Comparison of ENCODE assay signal across 29 cellular contexts in genomic region chr3:9582332-9582731, GRCh38. TPM values are rescaled to one million over a fixed set of nuclear protein-coding genes. Genes with fewer than 3 reads are reported as not detected.
"Had no signal": no experiment of that assay in that cellular context is flagged by ENCODE, and none has a peak within 500 bp of the region (broad histone marks: within the 10 kb centered on the region; RNA-seq: fewer than 3 reads in every experiment).

No MANE protein-coding gene starts in this region.

- H3K4me3 ChIP-seq: breast epithelium, psoas muscle, sigmoid colon, suprapubic skin, tibial artery, upper lobe of right lung had no signal

- H3K27me3 ChIP-seq: breast epithelium, sigmoid colon, suprapubic skin, tibial artery, upper lobe of right lung had no signal

- H3K4me1 Mint-ChIP-seq: activated CD8-positive, alpha-beta memory T cell treated with anti-CD3 and anti-CD28 coated beads, Interleukin-2, amount 10 ng/mL, durations not matched to agents 7 days and 5 days; naive thymus-derived CD4-positive, alpha-beta T cell; stimulated activated memory B cell treated with anti-CD40 and anti-IgM and Interleukin-4, amounts not matched to agents 10 μg/mL and 1 μg/mL and 100 μg/mL, for 72 hours had no signal

- H3K9ac ChIP-seq: parathyroid adenoma had no signal

- H3K79me2 ChIP-seq: parathyroid adenoma had no signal

- H3K36me3 ChIP-seq: breast epithelium, sigmoid colon, suprapubic skin, tibial artery, upper lobe of right lung had no signal

- H3K36me3 Mint-ChIP-seq: activated CD8-positive, alpha-beta memory T cell treated with anti-CD3 and anti-CD28 coated beads, Interleukin-2, amount 10 ng/mL, durations not matched to agents 7 days and 5 days; naive thymus-derived CD4-positive, alpha-beta T cell had no signal

- H3K9me3 ChIP-seq: suprapubic skin, upper lobe of right lung had no signal

- H3K9me3 Mint-ChIP-seq: activated T-helper 2 cell treated with anti-CD3 and anti-CD28 coated beads, Interferon-gamma antibody, Interleukin-2, Interleukin-4, amounts not matched to agents 10 μg/mL and 5 μg/mL and 100 μg/mL, durations not matched to agents 14 hours and 24 hours and 36 hours had no signal

- DNase-seq: activated CD4-positive, alpha-beta T cell treated with anti-CD3 and anti-CD28 coated beads for 1 hour; activated CD8-positive, alpha-beta memory T cell treated with anti-CD3 and anti-CD28 coated beads, Interleukin-2, amount 10 ng/mL, durations not matched to agents 7 days and 5 days; activated CD8-positive, alpha-beta T cell treated with anti-CD3 and anti-CD28 coated beads, Interleukin-2, amount 10 ng/mL, durations not matched to agents 7 days and 5 days; activated naive CD4-positive, alpha-beta T cell; activated T-cell treated with anti-CD3 and anti-CD28 coated beads, Interleukin-2, amount 50 U/mL, for 48 hours; central memory CD4-positive, alpha-beta T cell; effector CD4-positive, alpha-beta T cell; erythroblast; hippocampal formation; left colon; midbrain; naive thymus-derived CD4-positive, alpha-beta T cell; nucleus accumbens; psoas muscle; sigmoid colon; small intestine; stimulated activated CD4-positive, alpha-beta T cell treated with anti-CD3 and anti-CD28 coated beads, Interleukin-4, amount 100 ng/mL, for 4 hours; stimulated activated CD8-positive, alpha-beta memory T cell treated with anti-CD3 and anti-CD28 coated beads, Interleukin-4, amount 100 ng/mL, for 48 hours; T-helper 2 cell; tibial artery; upper lobe of right lung had no signal

- H3K27ac ChIP-seq: breast epithelium, parathyroid adenoma, psoas muscle, sigmoid colon, suprapubic skin, tibial artery, upper lobe of right lung had no signal

- H3K27me3 Mint-ChIP-seq: stimulated activated memory B cell treated with anti-CD40 and anti-IgM and Interleukin-4, amounts not matched to agents 10 μg/mL and 1 μg/mL and 100 μg/mL, for 72 hours had no signal

- H2AFZ ChIP-seq: parathyroid adenoma had no signal

- H3K4me3 Mint-ChIP-seq: activated CD8-positive, alpha-beta memory T cell treated with anti-CD3 and anti-CD28 coated beads, Interleukin-2, amount 10 ng/mL, durations not matched to agents 7 days and 5 days; activated CD8-positive, alpha-beta T cell treated with anti-CD3 and anti-CD28 coated beads, Interleukin-2, amount 10 ng/mL, durations not matched to agents 7 days and 5 days; dendritic cell treated with granulocyte-macrophage colony-stimulating factor and Interleukin-4, amounts not matched to agents 40 ng/mL and 50 ng/mL, for 4 days; naive thymus-derived CD4-positive, alpha-beta T cell; stimulated activated memory B cell treated with anti-CD40 and anti-IgM and Interleukin-4, amounts not matched to agents 10 μg/mL and 1 μg/mL and 100 μg/mL, for 72 hours had no signal

- H3K27ac Mint-ChIP-seq: activated CD8-positive, alpha-beta memory T cell treated with anti-CD3 and anti-CD28 coated beads, Interleukin-2, amount 10 ng/mL, durations not matched to agents 7 days and 5 days; activated CD8-positive, alpha-beta T cell treated with anti-CD3 and anti-CD28 coated beads, Interleukin-2, amount 10 ng/mL, durations not matched to agents 7 days and 5 days; activated naive CD4-positive, alpha-beta T cell treated with anti-CD3 and anti-CD28 coated beads, Interleukin-2, amount 50 U/mL, for 72 hours; activated T-helper 2 cell treated with anti-CD3 and anti-CD28 coated beads, Interferon-gamma antibody, Interleukin-2, Interleukin-4, amounts not matched to agents 10 μg/mL and 5 μg/mL and 100 μg/mL, durations not matched to agents 14 hours and 24 hours and 36 hours; dendritic cell treated with granulocyte-macrophage colony-stimulating factor and Interleukin-4, amounts not matched to agents 40 ng/mL and 50 ng/mL, for 4 days; naive thymus-derived CD4-positive, alpha-beta T cell; stimulated activated memory B cell treated with anti-CD40 and anti-IgM and Interleukin-4, amounts not matched to agents 10 μg/mL and 1 μg/mL and 100 μg/mL, for 72 hours had no signal

- H3K4me1 ChIP-seq: breast epithelium, parathyroid adenoma, psoas muscle, sigmoid colon, suprapubic skin, tibial artery, upper lobe of right lung had no signal

RNA-seq across cellular contexts. Expression of gene LHFPL4, which starts 28.7 kb away (rescaled TPM):
- total RNA-seq: activated CD8-positive, alpha-beta memory T cell treated with anti-CD3 and anti-CD28 coated beads, Interleukin-2, amount 10 ng/mL, durations not matched to agents 7 days and 5 days; activated CD8-positive, alpha-beta T cell treated with anti-CD3 and anti-CD28 coated beads, Interleukin-2, amount 10 ng/mL, durations not matched to agents 7 days and 5 days; activated naive CD4-positive, alpha-beta T cell treated with anti-CD3 and anti-CD28 coated beads, Interleukin-2, amount 50 U/mL, for 72 hours; activated T-helper 2 cell treated with anti-CD3 and anti-CD28 coated beads, Interferon-gamma antibody, Interleukin-2, Interleukin-4, amounts not matched to agents 10 μg/mL and 5 μg/mL and 100 μg/mL, durations not matched to agents 14 hours and 24 hours and 36 hours; breast epithelium; fibroblast of villous mesenchyme; naive thymus-derived CD4-positive, alpha-beta T cell; psoas muscle; upper lobe of right lung had no signal
